Comparison of ENCODE assay signal across 8 cellular contexts in genomic region chr16:401468-402348, GRCh38. TPM values are rescaled to one million over a fixed set of nuclear protein-coding genes. Genes with fewer than 3 reads are reported as not detected.
A peak's percentile ranks its signal among the peaks of the same experiment; 100 is the strongest.
DNase-seq lines count a peak whose midpoint lies in the region; ATAC-seq, FAIRE-seq and TF ChIP-seq lines count a peak whose summit lies in the region.

DECR2 (plus strand) TSS chr16:401885; CDS start chr16:401964, 79 bp downstream.

- CTCF ChIA-PET in A549 (lab: Yijun Ruan, JAX) = interaction anchor here (0.6 to 2.3 kb wide), 8 partner anchors 9 to 339 kb away, joined by 3 to 14 read pairs (median 4); partner anchors contain the start of gene RAB11FIP3

- TF ChIP-seq CTCF in A549 (IDR thresholded peaks at IDR 0.05) = peak; percentile 67

- H3K4me1 ChIP-seq in A549 = peaks cover 37% of the 10 kb centered on the region

- DNase-seq in A549 (ENCODE audit: low read depth in 1 of 2, low spot score in 1 of 2) = peak; percentile 80 to 93
- peak; percentile 94 for DNase-seq in NCI-H2227 (lab: John Stamatoyannopoulos, UW; ENCODE audit: unreplicated experiment)
- DNase-seq in activated CD4-positive, alpha-beta T cell treated with anti-CD3 and anti-CD28 coated beads for 1 hour = peak; percentile 96
- DNase-seq in cerebellum (ENCODE audit: low spot score) = peak; percentile 98
- DNase-seq in kidney glomerular epithelial cell (lab: John Stamatoyannopoulos, UW) = peak; percentile 70
- DNase-seq in stimulated activated CD4-positive, alpha-beta T cell treated with anti-CD3 and anti-CD28 coated beads, Interleukin-15, amount 100 ng/mL, for 48 hours (ENCODE audit: low read depth in 2 of 2) = peak; percentile 95 to 98

- peak within 1 kb of the TSS; percentile 84 for H3K4me2 ChIP-seq in A549

- TF ChIP-seq RAD21 in A549 (conservative IDR thresholded peaks at IDR 0.05 in 1 of 2, IDR thresholded peaks at IDR 0.05 in 1 of 2) = peak; percentile 35 to 47; a peak in 3 of 5 replicates

- peak; percentile 57 to 76 for ATAC-seq in A549
- ATAC-seq in GM18517 (IDR thresholded peaks at IDR 0.05; ENCODE audit: unreplicated experiment) = peak; percentile 52
- ATAC-seq in HG03066 (IDR thresholded peaks at IDR 0.05; ENCODE audit: low read depth, unreplicated experiment) = peak; percentile 51

- WGBS in A549 (ENCODE audit: missing lambda C conversion rate) = under 1% methylated on average over 35 of the region's 91 CpGs

- POLR2A ChIA-PET in A549 (lab: Yijun Ruan, JAX) = interaction anchor here (0.6 to 1.7 kb wide), 10 partner anchors 12 to 330 kb away, joined by 3 to 6 read pairs (median 4); partner anchors contain the start of genes MRPL28 and RAB11FIP3

- H3K9me3 ChIP-seq in A549 = no peaks in the 10 kb centered on the region

- no peak for FAIRE-seq in A549 (lab: Jason Lieb, UNC)

- H3K27ac ChIP-seq in A549 = peak within 1 kb of the TSS; percentile 81 to 88

- TF ChIP-seq POLR2A in A549 (IDR thresholded peaks at IDR 0.05; ENCODE audit: low read length) = peak; percentile 86

- H3K4me3 ChIP-seq in A549 = peak within 1 kb of the TSS; percentile 64

- no peak for TF ChIP-seq EP300 in A549 (IDR thresholded peaks at IDR 0.05)

TF ChIP-seq in A549, 52 proteins besides CTCF, POLR2A, EP300 and RAD21:
- peak; percentile 57; the same call in 1 of the 3 replicates for TF ChIP-seq SMC3 (IDR thresholded peaks at IDR 0.05)
- TF ChIP-seq HDAC2 (IDR thresholded peaks at IDR 0.05) = no peak
- peak; percentile 78; the same call in 1 of the 2 replicates for TF ChIP-seq MYC (IDR thresholded peaks at IDR 0.05; ENCODE audit: borderline replicate concordance, low read length)
- peak; percentile 81 for TF ChIP-seq MAX (IDR thresholded peaks at IDR 0.05)
- 0 out of 2 replicates have a peak, but pooled peaks have one; percentile 36 for TF ChIP-seq RNF2 (IDR thresholded peaks at IDR 0.05; ENCODE audit: borderline replicate concordance, low read depth)
- TF ChIP-seq JUN (IDR thresholded peaks at IDR 0.05) = peak; percentile 74 to 96
- TF ChIP-seq NFE2L2 (conservative IDR thresholded peaks at IDR 0.05; ENCODE audit: low read length) = no peak
- peak; percentile 66; the same call in 1 of the 2 replicates for TF ChIP-seq E2F6 (IDR thresholded peaks at IDR 0.05; ENCODE audit: borderline replicate concordance, low read depth)
- TF ChIP-seq KDM5A (IDR thresholded peaks at IDR 0.05) = 0 out of 2 replicates have a peak, but pooled peaks have one; percentile 9
- peak; percentile 57; the same call in 1 of the 2 replicates for TF ChIP-seq USF2 (IDR thresholded peaks at IDR 0.05)
- TF ChIP-seq ZFP36 (IDR thresholded peaks at IDR 0.05; ENCODE audit: borderline replicate concordance, partially characterized antibody) = no peak
- TF ChIP-seq HEYL (CRISPR knock-in tag; IDR thresholded peaks at IDR 0.05) = no peak
- peak; percentile 58; the same call in 2 of the 3 replicates for TF ChIP-seq BCL3 (IDR thresholded peaks at IDR 0.05)
- TF ChIP-seq RARB (CRISPR knock-in tag; IDR thresholded peaks at IDR 0.05) = no peak
- peak; percentile 60; the same call in 1 of the 2 replicates for TF ChIP-seq POLR2AphosphoS2 (conservative IDR thresholded peaks at IDR 0.05; ENCODE audit: low read length)
- peak; percentile 3 for TF ChIP-seq PBX3 (IDR thresholded peaks at IDR 0.05)
- peak; percentile 70 for TF ChIP-seq PHF8 (IDR thresholded peaks at IDR 0.05; ENCODE audit: borderline replicate concordance, low read depth)
- TF ChIP-seq BHLHE40 (IDR thresholded peaks at IDR 0.05; ENCODE audit: low read depth, low read length) = no peak
- peak; percentile 69; the same call in 1 of the 2 replicates for TF ChIP-seq TP53 (CRISPR knock-in tag; IDR thresholded peaks at IDR 0.05)
- TF ChIP-seq TFCP2L1 (CRISPR knock-in tag; IDR thresholded peaks at IDR 0.05) = 0 out of 2 replicates have a peak, but pooled peaks have one; percentile 65

RNA-seq across cellular contexts. Expression of gene DECR2, which starts in this region (rescaled TPM):
- 15.5 and 17.9 TPM in 2 replicates for polyA plus RNA-seq in A549 (2011; rRNA removed)
- 40.9 and 56.0 TPM in 2 replicates for polyA plus RNA-seq in A549 (2012; cell fraction: cytosol; rRNA removed)
- polyA plus RNA-seq in A549 (2012; cell fraction: nucleus; rRNA removed) = 154 and 183 TPM in 2 replicates
- polyA plus RNA-seq in A549 (2017; fragmentation: RNase III; extraction: RNeasy Plus Mini Kit Qiagen cat#74134 plus additional on column Dnase treatment) = 31.0 to 38.0 TPM (median 34.2 TPM) in 3 replicates
- 12.0 and 14.1 TPM in 2 replicates for polyA minus RNA-seq in A549 (2011; rRNA and poly(A)+ RNA removed)
- 5.6 TPM for total RNA-seq in cerebellum

Comparison
In these comparisons a context has a peak if more than half of its experiments do, and no peak if none do; other contexts are left out.
1. Peak in every context shown above with its lines: DNase-seq, ATAC-seq, H3K4me3 ChIP-seq and H3K27ac ChIP-seq.